8 cellular contexts compared by ENCODE assay signal in genomic region chr11:62444271-62444833, GRCh38. TPM values are rescaled to one million over a fixed set of nuclear protein-coding genes. Genes with fewer than 3 reads are reported as not detected.
DNase-seq lines count a peak whose midpoint lies in the region; ATAC-seq and TF ChIP-seq lines count a peak whose summit lies in the region.

No MANE protein-coding gene starts in this region.

- peaks cover 0 to 8% (median 3%) of the 10 kb centered on the region in 4 donors for H3K4me1 Mint-ChIP-seq in CD4-positive, alpha-beta memory T cell

- no peak overlapping the region for H3K4me3 ChIP-seq in CD4-positive, alpha-beta memory T cell (ENCODE audit: low read length in 2 of 2)
- H3K4me3 ChIP-seq in WI38 (ENCODE audit: low read depth, low read length) = peak overlapping the region; percentile 42

- peak overlapping the region; percentile 40 to 75 (median 61) for H3K4me3 Mint-ChIP-seq in CD4-positive, alpha-beta memory T cell

- CTCF ChIA-PET in CD4-positive, alpha-beta memory T cell (lab: Charles Lee; ENCODE audit: partially characterized antibody) = interaction anchor here (1.1 to 1.2 kb wide), 2 partner anchors 50 to 99 kb away, joined by 3 to 5 read pairs; no protein-coding TSS in a partner anchor

- POLR2A ChIA-PET in CD4-positive, alpha-beta memory T cell (lab: Charles Lee; ENCODE audit: partially characterized antibody) = no interaction called here

- H3K36me3 ChIP-seq in CD4-positive, alpha-beta memory T cell (ENCODE audit: insufficient read depth, low read length) = no peaks in the 10 kb centered on the region

- intact Hi-C loops in CD4-positive, alpha-beta memory T cell (cut with micrococcal nuclease) = no loop called here

- no peaks in the 10 kb centered on the region for H3K27me3 ChIP-seq in CD4-positive, alpha-beta memory T cell (ENCODE audit: insufficient read depth, low read length)

- ATAC-seq in HG03108 (IDR thresholded peaks at IDR 0.05; ENCODE audit: unreplicated experiment) = no peak

- H3K4me1 ChIP-seq in CD4-positive, alpha-beta memory T cell (ENCODE audit: insufficient read depth, low read length) = peaks cover 7% of the 10 kb centered on the region

- H3K27ac ChIP-seq in CD4-positive, alpha-beta memory T cell (ENCODE audit: low read depth, low read length) = no peak overlapping the region

- TF ChIP-seq CTCF in WI38 (IDR thresholded peaks at IDR 0.05; ENCODE audit: low read depth, low read length) = no peak

- peaks cover 0 to 7% of the 10 kb centered on the region in 2 donors for H3K36me3 Mint-ChIP-seq in CD4-positive, alpha-beta memory T cell

- DNase-seq in CD4-positive, alpha-beta memory T cell = peak in 2 of 5 donors; percentile 17
- DNase-seq in NCI-H1092 treated with DMSO at 0.1 percent for 48 hours (lab: John Stamatoyannopoulos, UW) (peak; percentile 63), dermis blood vessel endothelial cell (peak; percentile 66), lung microvascular endothelial cell (ENCODE audit: low read depth in 2 of 2) (peak; percentile 56 to 63), LoVo (ENCODE audit: low spot score) (no peak)
- peak; percentile 4 to 17 (median 12) for DNase-seq in stimulated activated CD4-positive, alpha-beta T cell treated with anti-CD3 and anti-CD28 coated beads, TNF-alpha, amount 100 ng/mL, for 4 hours (ENCODE audit: low read depth in 3 of 3)

- H3K9me3 ChIP-seq in CD4-positive, alpha-beta memory T cell (ENCODE audit: control insufficient read depth in 1 of 2, low read length in 2 of 2) = no peaks in the 10 kb centered on the region

- peak overlapping the region in 4 of 7 donors; percentile 9 to 80 (median 46) for H3K27ac Mint-ChIP-seq in CD4-positive, alpha-beta memory T cell

- H3K27me3 Mint-ChIP-seq in CD4-positive, alpha-beta memory T cell = peaks cover 10 to 18% of the 10 kb centered on the region in 2 donors

- H3K9me3 Mint-ChIP-seq in CD4-positive, alpha-beta memory T cell = peaks cover 0 to 2% (median 0%) of the 10 kb centered on the region in 8 donors

RNA-seq across cellular contexts. Expression of gene SCGB1A1, which starts 25.5 kb away (rescaled TPM):
- not detected for total RNA-seq in CD4-positive, alpha-beta memory T cell
- polyA plus RNA-seq in CD4-positive, alpha-beta memory T cell = not detected
- total RNA-seq in dermis blood vessel endothelial cell (not detected in 2 replicates), lung microvascular endothelial cell (not detected in 2 replicates)
